9 cellular contexts compared by ENCODE assay signal in genomic region chr11:36131719-36132349, GRCh38.
DNase-seq lines count a peak whose midpoint lies in the region; ATAC-seq and TF ChIP-seq lines count a peak whose summit lies in the region.
"Had no signal": no experiment of that assay in that cellular context is flagged by ENCODE, and none has a peak within 500 bp of the region (broad histone marks: within the 10 kb centered on the region; RNA-seq: fewer than 3 reads in every experiment).

No MANE protein-coding gene starts in this region.

- DNase-seq in NCI-H446 (lab: John Stamatoyannopoulos, UW): peak; percentile 15 to 22
- no peak for DNase-seq in NCI-H446 treated with DMSO at 0.1 percent for 48 hours (lab: John Stamatoyannopoulos, UW)
- DNase-seq in NCI-H82 treated with DMSO at 0.1 percent for 48 hours (lab: John Stamatoyannopoulos, UW; ENCODE audit: unreplicated experiment): peak; percentile 2
- peak; percentile 82 for DNase-seq in dermis blood vessel endothelial cell
- no peak for DNase-seq in lower lobe of right lung
- DNase-seq in activated T-helper 1 cell treated with anti-CD3 and anti-CD28 coated beads, Interleukin-12 subunit alpha, Interleukin-12 subunit beta, Interleukin-2, Interleukin-4 antibody, amounts not matched to agents 30 ng/mL and 10 ng/mL and 1 ng/mL, durations not matched to agents 14 hours and 24 hours and 36 hours (ENCODE audit: low spot score): no peak

- H3K4me1 ChIP-seq in lower lobe of right lung: no peaks in the 10 kb centered on the region

- H3K36me3 Mint-ChIP-seq in activated T-helper 1 cell treated with anti-CD3 and anti-CD28 coated beads, Interleukin-12 subunit alpha, Interleukin-12 subunit beta, Interleukin-2, Interleukin-4 antibody, amounts not matched to agents 30 ng/mL and 10 ng/mL and 1 ng/mL, durations not matched to agents 14 hours and 24 hours and 36 hours (ENCODE audit: low read depth): no peaks in the 10 kb centered on the region

- no peak overlapping the region for H3K4me3 ChIP-seq in lower lobe of right lung
- H3K4me3 ChIP-seq: BLaER1 treated with 17β-estradiol and CSF1 and Interleukin-3, amounts not matched to agents 10 nM and 100 nM had no signal

- peak in 1 of 2 donors; percentile 67 for ATAC-seq in lower lobe of right lung
- no peak for ATAC-seq in GM18505 (IDR thresholded peaks at IDR 0.05; ENCODE audit: unreplicated experiment)
- no peak for ATAC-seq in GM18520 (IDR thresholded peaks at IDR 0.05; ENCODE audit: unreplicated experiment)

- H3K27me3 Mint-ChIP-seq in activated T-helper 1 cell treated with anti-CD3 and anti-CD28 coated beads, Interleukin-12 subunit alpha, Interleukin-12 subunit beta, Interleukin-2, Interleukin-4 antibody, amounts not matched to agents 30 ng/mL and 10 ng/mL and 1 ng/mL, durations not matched to agents 14 hours and 24 hours and 36 hours (ENCODE audit: insufficient read depth): peaks cover 9% of the 10 kb centered on the region

- intact Hi-C loops in lower lobe of right lung (cut with DNase I): no loop called here
- intact Hi-C loops in activated T-helper 1 cell treated with anti-CD3 and anti-CD28 coated beads, Interleukin-12 subunit alpha, Interleukin-12 subunit beta, Interleukin-2, Interleukin-4 antibody, amounts not matched to agents 30 ng/mL and 10 ng/mL and 1 ng/mL, durations not matched to agents 14 hours and 24 hours and 36 hours (cut with micrococcal nuclease): no loop called here

- H3K36me3 ChIP-seq in lower lobe of right lung: no peaks in the 10 kb centered on the region

- H3K4me1 Mint-ChIP-seq in activated T-helper 1 cell treated with anti-CD3 and anti-CD28 coated beads, Interleukin-12 subunit alpha, Interleukin-12 subunit beta, Interleukin-2, Interleukin-4 antibody, amounts not matched to agents 30 ng/mL and 10 ng/mL and 1 ng/mL, durations not matched to agents 14 hours and 24 hours and 36 hours (ENCODE audit: low read depth): no peaks in the 10 kb centered on the region

- H3K4me3 Mint-ChIP-seq in activated T-helper 1 cell treated with anti-CD3 and anti-CD28 coated beads, Interleukin-12 subunit alpha, Interleukin-12 subunit beta, Interleukin-2, Interleukin-4 antibody, amounts not matched to agents 30 ng/mL and 10 ng/mL and 1 ng/mL, durations not matched to agents 14 hours and 24 hours and 36 hours: no peak overlapping the region

- H3K27ac Mint-ChIP-seq in activated T-helper 1 cell treated with anti-CD3 and anti-CD28 coated beads, Interleukin-12 subunit alpha, Interleukin-12 subunit beta, Interleukin-2, Interleukin-4 antibody, amounts not matched to agents 30 ng/mL and 10 ng/mL and 1 ng/mL, durations not matched to agents 14 hours and 24 hours and 36 hours: no peak overlapping the region

- TF ChIP-seq CTCF in lower lobe of right lung (IDR thresholded peaks at IDR 0.05): peak; percentile 69

- H3K27me3 ChIP-seq in lower lobe of right lung (ENCODE audit: low read depth): no peaks in the 10 kb centered on the region
- H3K27me3 ChIP-seq: BLaER1 treated with 17β-estradiol and CSF1 and Interleukin-3, amounts not matched to agents 10 nM and 100 nM had no signal

- no peak overlapping the region for H3K27ac ChIP-seq in lower lobe of right lung

- no peaks in the 10 kb centered on the region for H3K9me3 ChIP-seq in lower lobe of right lung

- no peak for TF ChIP-seq POLR2A in GM18505 (IDR thresholded peaks at IDR 0.05; ENCODE audit: borderline replicate concordance, extremely low read depth, insufficient read depth, insufficient read length)

- no peaks in the 10 kb centered on the region for H3K9me3 Mint-ChIP-seq in activated T-helper 1 cell treated with anti-CD3 and anti-CD28 coated beads, Interleukin-12 subunit alpha, Interleukin-12 subunit beta, Interleukin-2, Interleukin-4 antibody, amounts not matched to agents 30 ng/mL and 10 ng/mL and 1 ng/mL, durations not matched to agents 14 hours and 24 hours and 36 hours

Comparison
In these comparisons a context has a peak if more than half of its experiments do, and no peak if none do; other contexts are left out.
1. DNase-seq: peak in NCI-H446 (2 of 2), NCI-H82 treated with DMSO at 0.1 percent for 48 hours (single experiment) and dermis blood vessel endothelial cell (single experiment); none in NCI-H446 treated with DMSO at 0.1 percent for 48 hours (single experiment), lower lobe of right lung (single experiment) and activated T-helper 1 cell treated with anti-CD3 and anti-CD28 coated beads, Interleukin-12 subunit alpha, Interleukin-12 subunit beta, Interleukin-2, Interleukin-4 antibody, amounts not matched to agents 30 ng/mL and 10 ng/mL and 1 ng/mL, durations not matched to agents 14 hours and 24 hours and 36 hours (single experiment).